ENCODE assay signal across 4 cellular contexts in the genomic region with DNA sequence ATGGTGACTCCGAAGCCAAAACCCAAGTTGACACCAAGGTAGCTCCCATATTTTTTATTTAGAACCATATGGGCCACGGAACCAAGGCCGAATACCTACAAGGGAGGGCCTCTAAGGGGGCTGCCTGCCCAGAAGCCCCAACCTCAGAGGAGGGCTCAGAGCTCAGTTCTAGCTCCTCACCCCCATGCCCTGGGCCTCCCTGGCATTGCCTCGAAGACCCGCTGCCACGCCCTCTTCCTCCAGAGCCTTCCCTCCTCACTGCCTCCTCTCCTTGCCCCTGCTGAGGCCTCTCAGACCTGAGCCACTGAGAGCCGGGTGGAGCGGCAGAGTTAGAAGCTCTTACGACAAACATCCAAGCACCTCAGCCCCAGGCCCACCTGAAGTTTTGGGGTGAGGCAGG. TPM values are rescaled to one million over a fixed set of nuclear protein-coding genes. Genes with fewer than 3 reads are reported as not detected.
"Had no signal": no experiment of that assay in that cellular context is flagged by ENCODE, and none has a peak within 500 bp of the region (broad histone marks: within the 10 kb centered on the region; RNA-seq: fewer than 3 reads in every experiment).

No MANE protein-coding gene starts in this region.

RNA-seq across cellular contexts. Expression of a gene that starts 15.4 kb away (rescaled TPM):
- total RNA-seq: GM23338, H1, H9, IMR-90 had no signal
- polyA plus RNA-seq: GM23338, H1 had no signal
